In genomic region chr20:45965169-45966002, GRCh38 we compare ENCODE assay signal across 1 cellular context.
TF ChIP-seq lines count a peak whose summit lies in the region.

No MANE protein-coding gene starts in this region.

TF ChIP-seq in GM12878, 131 proteins besides CTCF, POLR2A, EP300 and RAD21 (continues in another document):
- no peak for TF ChIP-seq SIN3A (IDR thresholded peaks at IDR 0.05; ENCODE audit: low read depth, low read length)
- no peak for TF ChIP-seq ZNF622 (IDR thresholded peaks at IDR 0.05)
- TF ChIP-seq FOXM1 (IDR thresholded peaks at IDR 0.05; ENCODE audit: low read depth, low read length), result 0 out of 2 replicates have a peak, but pooled peaks have one; percentile 34
- TF ChIP-seq SMAD5 (IDR thresholded peaks at IDR 0.05; ENCODE audit: low read depth), result no peak
- 0 out of 2 replicates have a peak, but pooled peaks have one; percentile 31 for TF ChIP-seq SREBF1 (IDR thresholded peaks at IDR 0.05; ENCODE audit: low read length)
- TF ChIP-seq MEF2A (IDR thresholded peaks at IDR 0.05; ENCODE audit: insufficient read depth, low read depth, low read length), result 0 out of 2 replicates have a peak, but pooled peaks have one; percentile 12
- TF ChIP-seq E2F8 (IDR thresholded peaks at IDR 0.05; ENCODE audit: low read depth, partially characterized antibody), result no peak
- no peak for TF ChIP-seq GATAD2B (conservative IDR thresholded peaks at IDR 0.05; ENCODE audit: low read depth)
- TF ChIP-seq NFXL1 (IDR thresholded peaks at IDR 0.05; ENCODE audit: borderline replicate concordance), result no peak
- TF ChIP-seq ZNF217 (IDR thresholded peaks at IDR 0.05), result peak; percentile 59; the same call in 1 of the 2 replicates
- no peak for TF ChIP-seq TAF1 (IDR thresholded peaks at IDR 0.05; ENCODE audit: borderline replicate concordance, low read depth, low read length)
- TF ChIP-seq ZBTB11 (CRISPR knock-in tag; IDR thresholded peaks at IDR 0.05), result no peak
- TF ChIP-seq ATF3 (IDR thresholded peaks at IDR 0.05; ENCODE audit: borderline replicate concordance, extremely low read depth, low read depth, low read length), result no peak
- TF ChIP-seq PKNOX1 (IDR thresholded peaks at IDR 0.05), result no peak
- TF ChIP-seq TCF12 (IDR thresholded peaks at IDR 0.05; ENCODE audit: low read depth, low read length), result peak; percentile 81
- no peak for TF ChIP-seq KDM1A (IDR thresholded peaks at IDR 0.05; ENCODE audit: borderline replicate concordance)
- TF ChIP-seq CUX1 (IDR thresholded peaks at IDR 0.05; ENCODE audit: insufficient replicate concordance, low read depth, low read length), result no peak
- TF ChIP-seq RELB (IDR thresholded peaks at IDR 0.05; ENCODE audit: low read depth), result peak; percentile 25; the same call in 1 of the 2 replicates
- peak; percentile 76 for TF ChIP-seq RUNX3 (IDR thresholded peaks at IDR 0.05; ENCODE audit: low read length)
- no peak for TF ChIP-seq POLR2AphosphoS2 (IDR thresholded peaks at IDR 0.05; ENCODE audit: low read depth, low read length)
- no peak for TF ChIP-seq RAD51 (IDR thresholded peaks at IDR 0.05)
- no peak for TF ChIP-seq LARP7 (IDR thresholded peaks at IDR 0.05)
- peak; percentile 69 for TF ChIP-seq JUNB (IDR thresholded peaks at IDR 0.05)
- peak; percentile 79 for TF ChIP-seq MEF2B (IDR thresholded peaks at IDR 0.05; ENCODE audit: partially characterized antibody, poor library complexity, severe bottlenecking)
- no peak for TF ChIP-seq MTA3 (IDR thresholded peaks at IDR 0.05; ENCODE audit: borderline replicate concordance, low read length)
- TF ChIP-seq SMAD1 (IDR thresholded peaks at IDR 0.05; ENCODE audit: low read depth, partially characterized antibody), result no peak
- TF ChIP-seq NR2F1 (conservative IDR thresholded peaks at IDR 0.05), result peak; percentile 50; the same call in 1 of the 2 replicates
- TF ChIP-seq CHD1 (IDR thresholded peaks at IDR 0.05; ENCODE audit: low read depth, low read length), result no peak
- TF ChIP-seq HDGF (IDR thresholded peaks at IDR 0.05), result peak; percentile 19; the same call in 1 of the 2 replicates
- TF ChIP-seq IKZF1 (conservative IDR thresholded peaks at IDR 0.05), result peak; percentile 56; the same call in 1 of the 2 replicates
- 0 out of 2 replicates have a peak, but pooled peaks have one; percentile 21 for TF ChIP-seq PAX5 (IDR thresholded peaks at IDR 0.05; ENCODE audit: borderline replicate concordance, low read depth, low read length)
- peak; percentile 25; the same call in 1 of the 2 replicates for TF ChIP-seq BCL11A (IDR thresholded peaks at IDR 0.05; ENCODE audit: low read depth, low read length)
- no peak for TF ChIP-seq STAT1 (conservative IDR thresholded peaks at IDR 0.05)
- TF ChIP-seq BCLAF1 (IDR thresholded peaks at IDR 0.05), result no peak
- peak; percentile 45 for TF ChIP-seq BCL3 (IDR thresholded peaks at IDR 0.05; ENCODE audit: borderline replicate concordance, insufficient read depth, low read depth, low read length, poor library complexity, severe bottlenecking)
- TF ChIP-seq CREB1 (IDR thresholded peaks at IDR 0.05; ENCODE audit: low read depth), result no peak
- TF ChIP-seq BACH1 (IDR thresholded peaks at IDR 0.05; ENCODE audit: borderline replicate concordance), result peak; percentile 22; the same call in 1 of the 2 replicates
- no peak for TF ChIP-seq JUND (IDR thresholded peaks at IDR 0.05; ENCODE audit: low read depth, low read length)
- no peak for TF ChIP-seq CHD2 (IDR thresholded peaks at IDR 0.05; ENCODE audit: borderline replicate concordance, low read depth, low read length)
- TF ChIP-seq POU2F2 (IDR thresholded peaks at IDR 0.05; ENCODE audit: borderline replicate concordance, low read depth, low read length), result peak; percentile 92; the same call in 2 of the 3 replicates
- no peak for TF ChIP-seq HDAC6 (IDR thresholded peaks at IDR 0.05; ENCODE audit: unreplicated experiment)
- no peak for TF ChIP-seq NRF1 (conservative IDR thresholded peaks at IDR 0.05; ENCODE audit: low read depth, low read length)
- no peak for TF ChIP-seq IRF3 (IDR thresholded peaks at IDR 0.05)
